In genomic region chr14:29895591-29896043, GRCh38 we compare ENCODE assay signal across 16 cellular contexts. TPM values are rescaled to one million over a fixed set of nuclear protein-coding genes. Genes with fewer than 3 reads are reported as not detected.
DNase-seq lines count a peak whose midpoint lies in the region; ATAC-seq and TF ChIP-seq lines count a peak whose summit lies in the region.
"Had no signal": no experiment of that assay in that cellular context is flagged by ENCODE, and none has a peak within 500 bp of the region (broad histone marks: within the 10 kb centered on the region; RNA-seq: fewer than 3 reads in every experiment).

No MANE protein-coding gene starts in this region.

- H2BK15ac ChIP-seq in neuronal stem cell (ENCODE audit: low read length): no peak overlapping the region

- DNase-seq in DMS153 treated with DMSO at 0.1 percent for 48 hours (lab: John Stamatoyannopoulos, UW; ENCODE audit: unreplicated experiment) (peak; percentile 29), DMS153 (lab: John Stamatoyannopoulos, UW) (no peak), LNCaP clone FGC (ENCODE audit: low read depth) (peak; percentile 83), WTC11 (ENCODE audit: low spot score) (no peak), neuronal stem cell (ENCODE audit: low spot score) (no peak)
- DNase-seq in naive thymus-derived CD8-positive, alpha-beta T cell: no peak
- DNase-seq in activated T-helper 2 cell treated with anti-CD3 and anti-CD28 coated beads, Interferon-gamma antibody, Interleukin-2, Interleukin-4, amounts not matched to agents 10 μg/mL and 5 μg/mL and 100 μg/mL, durations not matched to agents 14 hours and 24 hours and 36 hours (ENCODE audit: low spot score): no peak
- DNase-seq: 8988T, anterior cingulate cortex, C1 segment of cervical spinal cord, foreskin fibroblast, psoas muscle had no signal

- H3K18ac ChIP-seq in neuronal stem cell (ENCODE audit: low read length): peak overlapping the region; percentile 27

- H3K9me3 ChIP-seq in neuronal stem cell (replicated peaks in 1 of 2; ENCODE audit: control insufficient read depth in 2 of 2, insufficient read depth in 1 of 2, low read depth in 1 of 2, low read length in 2 of 2): no peaks in the 10 kb centered on the region
- H3K9me3 ChIP-seq: psoas muscle, tibial nerve had no signal

- ATAC-seq in WTC11: no peak
- no peak for ATAC-seq in GM21515 (IDR thresholded peaks at IDR 0.05; ENCODE audit: unreplicated experiment)
- no peak for ATAC-seq in naive thymus-derived CD8-positive, alpha-beta T cell
- ATAC-seq: psoas muscle; stimulated activated memory B cell treated with anti-CD40 and anti-IgM and Interleukin-4, amounts not matched to agents 10 μg/mL and 1 μg/mL and 100 μg/mL, for 72 hours had no signal

- H3K36me3 ChIP-seq in neuronal stem cell (replicated peaks in 1 of 2; ENCODE audit: control insufficient read depth in 2 of 2, insufficient read depth in 2 of 2, low read length in 2 of 2): no peaks in the 10 kb centered on the region
- H3K36me3 ChIP-seq: tibial nerve had no signal

- no peak overlapping the region for H3K4me2 ChIP-seq in neuronal stem cell (ENCODE audit: insufficient read depth, low read length, poor library complexity, severe bottlenecking)

- H3K4me1 ChIP-seq in neuronal stem cell (ENCODE audit: control insufficient read depth in 2 of 2, insufficient read depth in 1 of 2, low read depth in 1 of 2, low read length in 2 of 2): no peaks in the 10 kb centered on the region
- H3K4me1 ChIP-seq: psoas muscle, tibial nerve had no signal

- H2AK5ac ChIP-seq in neuronal stem cell (ENCODE audit: low read depth, low read length): no peak overlapping the region

- H3K27me3 Mint-ChIP-seq in WTC11 (ENCODE audit: low read depth): no peaks in the 10 kb centered on the region
- H3K27me3 Mint-ChIP-seq in naive thymus-derived CD8-positive, alpha-beta T cell: no peaks in the 10 kb centered on the region
- H3K27me3 Mint-ChIP-seq in activated T-helper 2 cell treated with anti-CD3 and anti-CD28 coated beads, Interferon-gamma antibody, Interleukin-2, Interleukin-4, amounts not matched to agents 10 μg/mL and 5 μg/mL and 100 μg/mL, durations not matched to agents 14 hours and 24 hours and 36 hours (ENCODE audit: low read depth): no peaks in the 10 kb centered on the region
- H3K27me3 Mint-ChIP-seq: stimulated activated memory B cell treated with anti-CD40 and anti-IgM and Interleukin-4, amounts not matched to agents 10 μg/mL and 1 μg/mL and 100 μg/mL, for 72 hours had no signal

- no peak overlapping the region for H3K23ac ChIP-seq in neuronal stem cell (ENCODE audit: low read depth, low read length, poor library complexity)

- no peak overlapping the region for H3K9ac ChIP-seq in neuronal stem cell (ENCODE audit: low read depth, low read length, poor library complexity)

- no peak overlapping the region for H4K91ac ChIP-seq in neuronal stem cell (ENCODE audit: low read depth, low read length, poor library complexity)

- H2BK120ac ChIP-seq in neuronal stem cell (ENCODE audit: low read depth, low read length): peak overlapping the region; percentile 31

- H2AFZ ChIP-seq in neuronal stem cell (ENCODE audit: low read length): no peak overlapping the region

- H3K4me3 ChIP-seq in LNCaP clone FGC (ENCODE audit: low read depth, low read length) (peak overlapping the region; percentile 48), neuronal stem cell (ENCODE audit: low read length in 2 of 2) (no peak overlapping the region)
- H3K4me3 ChIP-seq: psoas muscle, tibial nerve had no signal

- no peaks in the 10 kb centered on the region for H3K79me1 ChIP-seq in neuronal stem cell (ENCODE audit: low read depth, low read length)

- H3K14ac ChIP-seq in neuronal stem cell (ENCODE audit: low read length): no peak overlapping the region

- no peaks in the 10 kb centered on the region for H3K36me3 Mint-ChIP-seq in WTC11
- no peaks in the 10 kb centered on the region for H3K36me3 Mint-ChIP-seq in naive thymus-derived CD8-positive, alpha-beta T cell
- H3K36me3 Mint-ChIP-seq in activated T-helper 2 cell treated with anti-CD3 and anti-CD28 coated beads, Interferon-gamma antibody, Interleukin-2, Interleukin-4, amounts not matched to agents 10 μg/mL and 5 μg/mL and 100 μg/mL, durations not matched to agents 14 hours and 24 hours and 36 hours (ENCODE audit: low read depth): no peaks in the 10 kb centered on the region
- H3K36me3 Mint-ChIP-seq: stimulated activated memory B cell treated with anti-CD40 and anti-IgM and Interleukin-4, amounts not matched to agents 10 μg/mL and 1 μg/mL and 100 μg/mL, for 72 hours had no signal

- CTCF ChIA-PET in WTC11 (lab: Charles Lee): no interaction called here

- H2BK5ac ChIP-seq in neuronal stem cell (ENCODE audit: low read length): no peak overlapping the region

- H2BK12ac ChIP-seq in neuronal stem cell (ENCODE audit: low read length): no peak overlapping the region

- H3K27ac Mint-ChIP-seq in WTC11: 0 out of 2 replicates have a peak overlapping the region, but pooled peaks have one; percentile 43
- no peak overlapping the region for H3K27ac Mint-ChIP-seq in naive thymus-derived CD8-positive, alpha-beta T cell
- no peak overlapping the region for H3K27ac Mint-ChIP-seq in activated T-helper 2 cell treated with anti-CD3 and anti-CD28 coated beads, Interferon-gamma antibody, Interleukin-2, Interleukin-4, amounts not matched to agents 10 μg/mL and 5 μg/mL and 100 μg/mL, durations not matched to agents 14 hours and 24 hours and 36 hours
- H3K27ac Mint-ChIP-seq: stimulated activated memory B cell treated with anti-CD40 and anti-IgM and Interleukin-4, amounts not matched to agents 10 μg/mL and 1 μg/mL and 100 μg/mL, for 72 hours had no signal

- H3K27me3 ChIP-seq in neuronal stem cell (ENCODE audit: control insufficient read depth in 3 of 3, insufficient read depth in 3 of 3, low read depth in 1 of 3, low read length in 3 of 3): no peaks in the 10 kb centered on the region
- H3K27me3 ChIP-seq: tibial nerve had no signal

- H3K4me3 Mint-ChIP-seq in WTC11: no peak overlapping the region
- H3K4me3 Mint-ChIP-seq in naive thymus-derived CD8-positive, alpha-beta T cell: no peak overlapping the region
- H3K4me3 Mint-ChIP-seq in activated T-helper 2 cell treated with anti-CD3 and anti-CD28 coated beads, Interferon-gamma antibody, Interleukin-2, Interleukin-4, amounts not matched to agents 10 μg/mL and 5 μg/mL and 100 μg/mL, durations not matched to agents 14 hours and 24 hours and 36 hours (ENCODE audit: low read depth): no peak overlapping the region
- H3K4me3 Mint-ChIP-seq: stimulated activated memory B cell treated with anti-CD40 and anti-IgM and Interleukin-4, amounts not matched to agents 10 μg/mL and 1 μg/mL and 100 μg/mL, for 72 hours had no signal

- H4K8ac ChIP-seq in neuronal stem cell (ENCODE audit: low read depth, low read length): no peak overlapping the region

- H3K9me3 Mint-ChIP-seq in WTC11: peaks cover 4% of the 10 kb centered on the region; the same call in 1 of the 2 replicates
- peaks cover 0 to 19% (median 0%) of the 10 kb centered on the region in 9 donors for H3K9me3 Mint-ChIP-seq in naive thymus-derived CD8-positive, alpha-beta T cell
- H3K9me3 Mint-ChIP-seq in activated T-helper 2 cell treated with anti-CD3 and anti-CD28 coated beads, Interferon-gamma antibody, Interleukin-2, Interleukin-4, amounts not matched to agents 10 μg/mL and 5 μg/mL and 100 μg/mL, durations not matched to agents 14 hours and 24 hours and 36 hours: peaks cover 22% of the 10 kb centered on the region
- H3K9me3 Mint-ChIP-seq: stimulated activated memory B cell treated with anti-CD40 and anti-IgM and Interleukin-4, amounts not matched to agents 10 μg/mL and 1 μg/mL and 100 μg/mL, for 72 hours had no signal

- TF ChIP-seq CTCF in LNCaP clone FGC (IDR thresholded peaks at IDR 0.05; ENCODE audit: control insufficient read depth, extremely low read depth, insufficient read depth) (no peak), WTC11 (IDR thresholded peaks at IDR 0.05) (no peak)

- peaks cover 8% of the 10 kb centered on the region for H3K4me1 Mint-ChIP-seq in WTC11
- H3K4me1 Mint-ChIP-seq in naive thymus-derived CD8-positive, alpha-beta T cell: no peaks in the 10 kb centered on the region
- no peaks in the 10 kb centered on the region for H3K4me1 Mint-ChIP-seq in activated T-helper 2 cell treated with anti-CD3 and anti-CD28 coated beads, Interferon-gamma antibody, Interleukin-2, Interleukin-4, amounts not matched to agents 10 μg/mL and 5 μg/mL and 100 μg/mL, durations not matched to agents 14 hours and 24 hours and 36 hours (ENCODE audit: low read depth)

- WGBS in neuronal stem cell (ENCODE audit: extremely low coverage in 2 of 2, insufficient read length in 2 of 2, insufficient replicate concordance in 1 of 2), 2 donors: no CpG with 5 or more reads among the region's 6 CpGs

- POLR2A ChIA-PET in WTC11 (lab: Charles Lee): no interaction called here
- POLR2A ChIA-PET in naive thymus-derived CD8-positive, alpha-beta T cell (lab: Charles Lee): no interaction called here

- no peak overlapping the region for H3K4ac ChIP-seq in neuronal stem cell (ENCODE audit: low read length)

- H3K27ac ChIP-seq in neuronal stem cell (replicated peaks; ENCODE audit: low read length): no peak overlapping the region
- H3K27ac ChIP-seq: psoas muscle, tibial nerve had no signal

- intact Hi-C loops in activated T-helper 2 cell treated with anti-CD3 and anti-CD28 coated beads, Interferon-gamma antibody, Interleukin-2, Interleukin-4, amounts not matched to agents 10 μg/mL and 5 μg/mL and 100 μg/mL, durations not matched to agents 14 hours and 24 hours and 36 hours (cut with micrococcal nuclease): no loop called here

TF ChIP-seq in WTC11, 78 proteins besides CTCF, POLR2A, EP300 and RAD21 (continues in another document):
- TF ChIP-seq ZNF263 (CRISPR knock-in tag; IDR thresholded peaks at IDR 0.05; ENCODE audit: low read depth): no peak
- TF ChIP-seq NR1H2 (CRISPR knock-in tag; IDR thresholded peaks at IDR 0.05): no peak

RNA-seq across cellular contexts. Expression of gene PRKD1, which starts 32.0 kb away (rescaled TPM):
- 5.8 to 7.6 TPM (median 6.1 TPM) in 3 replicates for total RNA-seq in WTC11 (2021)
- 10.6 TPM for polyA plus RNA-seq in neuronal stem cell (2013, experiment 1 of 2)
- 11.0 TPM for polyA plus RNA-seq in neuronal stem cell (2013, experiment 2 of 2)
- total RNA-seq in naive thymus-derived CD8-positive, alpha-beta T cell: not detected
- polyA plus RNA-seq in naive thymus-derived CD8-positive, alpha-beta T cell: not detected
- total RNA-seq in activated T-helper 2 cell treated with anti-CD3 and anti-CD28 coated beads, Interferon-gamma antibody, Interleukin-2, Interleukin-4, amounts not matched to agents 10 μg/mL and 5 μg/mL and 100 μg/mL, durations not matched to agents 14 hours and 24 hours and 36 hours: not detected in 2 replicates
- total RNA-seq: T-helper 1 cell treated with Interleukin-12 subunit alpha and Interleukin-12 subunit beta and Interleukin-4 antibody, amounts not matched to agents 30 ng/mL and 1 ng/mL, for 36 hours had no signal

Comparison
In these comparisons a context has a peak if more than half of its experiments do, and no peak if none do; other contexts are left out.
1. DNase-seq: peak in DMS153 treated with DMSO at 0.1 percent for 48 hours (single experiment) and LNCaP clone FGC (single experiment); none in DMS153 (single experiment), WTC11 (single experiment), neuronal stem cell (single experiment), naive thymus-derived CD8-positive, alpha-beta T cell (0 of 10) and activated T-helper 2 cell treated with anti-CD3 and anti-CD28 coated beads, Interferon-gamma antibody, Interleukin-2, Interleukin-4, amounts not matched to agents 10 μg/mL and 5 μg/mL and 100 μg/mL, durations not matched to agents 14 hours and 24 hours and 36 hours (single experiment).